14 cellular contexts compared by ENCODE assay signal in genomic region chr7:95578299-95578855, GRCh38. TPM values are rescaled to one million over a fixed set of nuclear protein-coding genes. Genes with fewer than 3 reads are reported as not detected.
DNase-seq lines count a peak whose midpoint lies in the region; ATAC-seq, FAIRE-seq and TF ChIP-seq lines count a peak whose summit lies in the region.
"Had no signal": no experiment of that assay in that cellular context is flagged by ENCODE, and none has a peak within 500 bp of the region (broad histone marks: within the 10 kb centered on the region; RNA-seq: fewer than 3 reads in every experiment).

No MANE protein-coding gene starts in this region.

- peak overlapping the region; percentile 25 for H3K4me2 ChIP-seq in parathyroid adenoma (ENCODE audit: low read length)

- no peak overlapping the region for H3K9ac ChIP-seq in parathyroid adenoma

- H3K4me1 ChIP-seq in SJCRH30: peaks cover 8% of the 10 kb centered on the region; the same call in 1 of the 2 replicates
- H3K4me1 ChIP-seq in parathyroid adenoma: no peaks in the 10 kb centered on the region

- FAIRE-seq in RCC 7860 (lab: Jason Lieb, UNC): no peak

- POLR2A ChIA-PET in HEK293T (lab: Yijun Ruan, JAX): no interaction called here

- H3K9me3 ChIP-seq in SJCRH30 (replicated peaks): no peaks in the 10 kb centered on the region; the same call in 1 of the 2 replicates
- H3K9me3 ChIP-seq in parathyroid adenoma (ENCODE audit: control insufficient read depth, low read length): no peaks in the 10 kb centered on the region
- H3K9me3 ChIP-seq: ovary had no signal

- no peak for ATAC-seq in GM21717 (IDR thresholded peaks at IDR 0.05; ENCODE audit: unreplicated experiment)

- peak overlapping the region; percentile 21 for H2AFZ ChIP-seq in parathyroid adenoma

- CTCF ChIA-PET in HEK293T (lab: Yijun Ruan, JAX): no interaction called here

- DNase-seq in HEK293T (ENCODE audit: extremely low spot score) (peak; percentile 31), NCI-H2171 treated with DMSO at 0.1 percent for 48 hours (lab: John Stamatoyannopoulos, UW) (peak; percentile 96), SJCRH30 (peak; percentile 16 to 67), NCI-H1694 treated with DMSO at 0.1 percent for 48 hours (lab: John Stamatoyannopoulos, UW) (no peak), RCC 7860 (ENCODE audit: low spot score) (no peak), AML-193 (lab: John Stamatoyannopoulos, UW) (no peak)
- DNase-seq: activated CD4-positive, alpha-beta T cell treated with anti-CD3 and anti-CD28 coated beads for 1 hour; immature natural killer cell; ovary; stimulated activated CD4-positive, alpha-beta T cell treated with anti-CD3 and anti-CD28 coated beads, Interleukin-12 subunit alpha, Interleukin-12 subunit beta, amount 100 ng/mL, for 4 hours had no signal

- H3K4me3 ChIP-seq in SJCRH30 (no peak overlapping the region), parathyroid adenoma (ENCODE audit: low read depth, low read length) (no peak overlapping the region)
- H3K4me3 ChIP-seq: cardiac muscle cell, ovary had no signal

- no peak overlapping the region for H3K27ac ChIP-seq in SJCRH30
- H3K27ac ChIP-seq in parathyroid adenoma: no peak overlapping the region
- H3K27ac ChIP-seq: cardiac muscle cell, ovary had no signal

- no peaks in the 10 kb centered on the region for H3K79me2 ChIP-seq in parathyroid adenoma

- TF ChIP-seq CTCF in parathyroid adenoma (IDR thresholded peaks at IDR 0.05): no peak

- H3K27me3 ChIP-seq in SJCRH30 (no peaks in the 10 kb centered on the region), parathyroid adenoma (ENCODE audit: control insufficient read depth, insufficient read depth, low read length) (no peaks in the 10 kb centered on the region)
- H3K27me3 ChIP-seq: ovary had no signal

- H3K36me3 ChIP-seq in SJCRH30 (no peaks in the 10 kb centered on the region), parathyroid adenoma (ENCODE audit: control insufficient read depth, insufficient read depth, low read length) (no peaks in the 10 kb centered on the region)
- H3K36me3 ChIP-seq: cardiac muscle cell, ovary had no signal

TF ChIP-seq in HEK293T, 16 proteins besides CTCF, POLR2A, EP300 and RAD21:
- TF ChIP-seq, protein P1, sequence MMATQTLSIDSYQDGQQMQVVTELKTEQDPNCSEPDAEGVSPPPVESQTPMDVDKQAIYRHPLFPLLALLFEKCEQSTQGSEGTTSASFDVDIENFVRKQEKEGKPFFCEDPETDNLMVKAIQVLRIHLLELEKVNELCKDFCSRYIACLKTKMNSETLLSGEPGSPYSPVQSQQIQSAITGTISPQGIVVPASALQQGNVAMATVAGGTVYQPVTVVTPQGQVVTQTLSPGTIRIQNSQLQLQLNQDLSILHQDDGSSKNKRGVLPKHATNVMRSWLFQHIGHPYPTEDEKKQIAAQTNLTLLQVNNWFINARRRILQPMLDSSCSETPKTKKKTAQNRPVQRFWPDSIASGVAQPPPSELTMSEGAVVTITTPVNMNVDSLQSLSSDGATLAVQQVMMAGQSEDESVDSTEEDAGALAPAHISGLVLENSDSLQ (IDR thresholded peaks at IDR 0.05): peak; percentile 33; the same call in 1 of the 2 replicates
- TF ChIP-seq NFRKB (IDR thresholded peaks at IDR 0.05) (no peak), FOXM1 (IDR thresholded peaks at IDR 0.05; ENCODE audit: borderline replicate concordance) (no peak), SP1 (IDR thresholded peaks at IDR 0.05) (no peak), LEF1 (IDR thresholded peaks at IDR 0.05; ENCODE audit: borderline replicate concordance) (no peak)

RNA-seq across cellular contexts. Expression of gene PDK4, which starts 17.9 kb away (rescaled TPM):
- 1.4 and 1.5 TPM in 2 replicates for total RNA-seq in SJCRH30 (2014; rRNA removed; shearing (Covaris generic))
- total RNA-seq: T-helper 1 cell treated with Interleukin-12 subunit alpha and Interleukin-12 subunit beta and Interleukin-4 antibody, amounts not matched to agents 30 ng/mL and 1 ng/mL, for 36 hours had no signal

Comparison
In these comparisons a context has a peak if more than half of its experiments do, and no peak if none do; other contexts are left out.
1. DNase-seq: peak in HEK293T (single experiment), NCI-H2171 treated with DMSO at 0.1 percent for 48 hours (single experiment) and SJCRH30 (2 of 2); none in NCI-H1694 treated with DMSO at 0.1 percent for 48 hours (single experiment), RCC 7860 (single experiment) and AML-193 (0 of 2).